22 cellular contexts compared by ENCODE assay signal in genomic region chr5:150339841-150340240, GRCh38. TPM values are rescaled to one million over a fixed set of nuclear protein-coding genes. Genes with fewer than 3 reads are reported as not detected.
DNase-seq lines count a peak whose midpoint lies in the region; ATAC-seq, FAIRE-seq and TF ChIP-seq lines count a peak whose summit lies in the region.
"Had no signal": no experiment of that assay in that cellular context is flagged by ENCODE, and none has a peak within 500 bp of the region (broad histone marks: within the 10 kb centered on the region; RNA-seq: fewer than 3 reads in every experiment).

No MANE protein-coding gene starts in this region.

- H3K36me3 Mint-ChIP-seq in astrocyte (ENCODE audit: low read depth, unreplicated experiment) (peaks cover 3% of the 10 kb centered on the region), nephron (ENCODE audit: low read depth) (no peaks in the 10 kb centered on the region)
- H3K36me3 Mint-ChIP-seq: CD8-positive, alpha-beta T cell had no signal

- no peak for FAIRE-seq in astrocyte (lab: Jason Lieb, UNC)
- FAIRE-seq: A549, G401.6, GM12878, HepG2 had no signal

- no peaks in the 10 kb centered on the region for H3K36me3 ChIP-seq in KMS-11 (ENCODE audit: insufficient read depth)
- H3K36me3 ChIP-seq in astrocyte (ENCODE audit: insufficient read depth, low read length) = no peaks in the 10 kb centered on the region
- no peaks in the 10 kb centered on the region for H3K36me3 ChIP-seq in left lung

- DNase-seq in astrocyte (ENCODE audit: low read depth) (no peak), left lung (no peak)
- no peak for DNase-seq in activated CD4-positive, CD25-positive, alpha-beta regulatory T cell (lab: John Stamatoyannopoulos, UW)
- DNase-seq in stimulated activated CD8-positive, alpha-beta memory T cell treated with anti-CD3 and anti-CD28 coated beads, Interleukin-4, amount 100 ng/mL, for 48 hours = no peak
- DNase-seq: AML-193; Caco-2; CD8-positive, alpha-beta T cell; GM23248; H7; Kasumi-1; NCI-H2029 treated with DMSO at 0.1 percent for 48 hours; NCI-H510A had no signal

- H3K27me3 ChIP-seq in KMS-11 (ENCODE audit: insufficient read depth, low read depth) (no peaks in the 10 kb centered on the region), astrocyte (ENCODE audit: insufficient read depth, low read length) (no peaks in the 10 kb centered on the region), left lung (no peaks in the 10 kb centered on the region)

- peaks cover 76% of the 10 kb centered on the region for H3K4me1 ChIP-seq in KMS-11 (ENCODE audit: low read depth, poor library complexity, severe bottlenecking)
- no peaks in the 10 kb centered on the region for H3K4me1 ChIP-seq in astrocyte (ENCODE audit: insufficient read depth, low read length)
- H3K4me1 ChIP-seq in left lung = no peaks in the 10 kb centered on the region
- H3K4me1 ChIP-seq: Caco-2 had no signal

- H3K4me3 ChIP-seq in KMS-11 (IDR thresholded peaks at IDR 0.05; ENCODE audit: insufficient read depth, low read depth, low read length) (no peak overlapping the region), astrocyte (ENCODE audit: insufficient read depth, low read depth, low read length) (no peak overlapping the region), left lung (no peak overlapping the region)
- H3K4me3 ChIP-seq: A549, GM12878, GM23248 had no signal

- peak overlapping the region; percentile 2 for H3K27ac Mint-ChIP-seq in astrocyte (ENCODE audit: unreplicated experiment)
- H3K27ac Mint-ChIP-seq in nephron = peak overlapping the region in 2 of 3 experiments; percentile 81 to 89
- H3K27ac Mint-ChIP-seq: CD8-positive, alpha-beta T cell had no signal

- TF ChIP-seq CTCF in KMS-11 (conservative IDR thresholded peaks at IDR 0.05; ENCODE audit: low read depth, low read length) (no peak), astrocyte (IDR thresholded peaks at IDR 0.05; ENCODE audit: insufficient read depth, low read depth, low read length) (no peak), nephron (IDR thresholded peaks at IDR 0.05; ENCODE audit: unreplicated experiment in 3 of 3) (no peak), left lung (IDR thresholded peaks at IDR 0.05) (no peak)

- H3K9ac ChIP-seq in KMS-11 (peak overlapping the region; percentile 49; the same call in 1 of the 2 replicates), astrocyte (ENCODE audit: low read length) (no peak overlapping the region)
- H3K9ac ChIP-seq: GM23248 had no signal

- peaks cover 9% of the 10 kb centered on the region for H3K4me1 Mint-ChIP-seq in astrocyte (ENCODE audit: low read depth, unreplicated experiment)
- peaks cover 21% of the 10 kb centered on the region for H3K4me1 Mint-ChIP-seq in nephron

- peak overlapping the region; percentile 32; the same call in 1 of the 2 replicates for H2AFZ ChIP-seq in KMS-11 (ENCODE audit: low read depth)
- no peak overlapping the region for H2AFZ ChIP-seq in astrocyte (ENCODE audit: low read depth, low read length)
- H2AFZ ChIP-seq: GM23248 had no signal

- ATAC-seq in left lung (no peak), HG02970 (IDR thresholded peaks at IDR 0.05; ENCODE audit: low FRiP score, unreplicated experiment) (no peak)
- ATAC-seq: A549; CD8-positive, alpha-beta T cell; GM12878; HepG2; SK-N-SH treated with all-trans-retinoic acid at 6 μM for 48 hours had no signal

- no peak overlapping the region for H3K4me3 Mint-ChIP-seq in astrocyte (ENCODE audit: unreplicated experiment)
- no peak overlapping the region for H3K4me3 Mint-ChIP-seq in nephron
- H3K4me3 Mint-ChIP-seq: CD8-positive, alpha-beta T cell had no signal

- H3K4me2 ChIP-seq in KMS-11 (peak overlapping the region; percentile 87), astrocyte (ENCODE audit: low read length) (no peak overlapping the region)
- H3K4me2 ChIP-seq: A549 had no signal

- H3K27ac ChIP-seq in KMS-11 = peak overlapping the region; percentile 83
- H3K27ac ChIP-seq in astrocyte (ENCODE audit: low read depth, low read length) = no peak overlapping the region
- H3K27ac ChIP-seq in left lung = no peak overlapping the region
- H3K27ac ChIP-seq: A549, C4-2B, GM23248 had no signal

- no peaks in the 10 kb centered on the region for H3K79me2 ChIP-seq in KMS-11 (ENCODE audit: insufficient read depth, low read depth)
- H3K79me2 ChIP-seq in astrocyte (ENCODE audit: insufficient read depth, low read length) = no peaks in the 10 kb centered on the region

- H4K20me1 ChIP-seq in KMS-11 (ENCODE audit: insufficient read depth) (no peaks in the 10 kb centered on the region), astrocyte (ENCODE audit: insufficient read depth, low read length) (no peaks in the 10 kb centered on the region)

- no peaks in the 10 kb centered on the region for H3K9me3 Mint-ChIP-seq in astrocyte (ENCODE audit: unreplicated experiment)
- no peaks in the 10 kb centered on the region for H3K9me3 Mint-ChIP-seq in nephron
- H3K9me3 Mint-ChIP-seq: CD8-positive, alpha-beta T cell had no signal

- intact Hi-C loops in left lung (cut with DNase I) = no loop called here

- H3K27me3 Mint-ChIP-seq in astrocyte (ENCODE audit: low read depth, unreplicated experiment) (peaks cover 4% of the 10 kb centered on the region), nephron (ENCODE audit: low read depth) (no peaks in the 10 kb centered on the region)

- H3K9me3 ChIP-seq in astrocyte (ENCODE audit: insufficient read depth, low read depth, low read length) (no peaks in the 10 kb centered on the region), left lung (no peaks in the 10 kb centered on the region)
- H3K9me3 ChIP-seq: A549, Caco-2 had no signal

RNA-seq across cellular contexts. Expression of gene TCOF1, which starts 17.7 kb away (rescaled TPM):
- total RNA-seq in astrocyte (36.1 and 47.5 TPM in 2 replicates), left lung (10 to 100 TPM; 21.8 to 32.5 TPM)

RNA-seq across cellular contexts. Expression of gene ARSI, which starts 37.1 kb away (rescaled TPM):
- total RNA-seq in astrocyte (21.4 and 23.0 TPM in 2 replicates), left lung (1 to 10 TPM; 6.6 to 7.5 TPM)
- total RNA-seq: GM12878 had no signal

RNA-seq across cellular contexts. Expression of gene CAMK2A, which starts 50.3 kb away (rescaled TPM):
- 1.2 and 1.6 TPM in 2 replicates for total RNA-seq in astrocyte
- total RNA-seq in left lung = 1 to 10 TPM in 1 of 2 donors, under 1 TPM in 1; 0.64 to 1.2 TPM
- total RNA-seq: Caco-2, HT1080 had no signal
